ENCODE assay signal across 16 cellular contexts in genomic region chr17:13428611-13429042, GRCh38.
DNase-seq lines count a peak whose midpoint lies in the region; ATAC-seq and TF ChIP-seq lines count a peak whose summit lies in the region.
"Had no signal": no experiment of that assay in that cellular context is flagged by ENCODE, and none has a peak within 500 bp of the region (broad histone marks: within the 10 kb centered on the region; RNA-seq: fewer than 3 reads in every experiment).

No MANE protein-coding gene starts in this region.

- TF ChIP-seq POLR2A in vagina (IDR thresholded peaks at IDR 0.05) = no peak

- H4K20me1 ChIP-seq in hepatocyte (ENCODE audit: insufficient read depth, poor library complexity, severe bottlenecking) = no peaks in the 10 kb centered on the region

- H3K27ac ChIP-seq in ACC112 (ENCODE audit: low read depth, low read length) = peak overlapping the region; percentile 62
- H3K27ac ChIP-seq in hepatocyte = peak overlapping the region; percentile 50
- H3K27ac ChIP-seq in endodermal cell (ENCODE audit: low read depth, low read length) = no peak overlapping the region
- H3K27ac ChIP-seq in vagina = no peak overlapping the region
- H3K27ac ChIP-seq: 22Rv1 had no signal

- no peak overlapping the region for H3K27ac Mint-ChIP-seq in endodermal cell
- H3K27ac Mint-ChIP-seq: CD4-positive, alpha-beta memory T cell had no signal

- H3K4me1 ChIP-seq in ACC112 (ENCODE audit: control insufficient read depth, insufficient read depth, low read length, unreplicated experiment) (peaks cover 18% of the 10 kb centered on the region), hepatocyte (ENCODE audit: insufficient read depth) (peaks cover 14% of the 10 kb centered on the region), endodermal cell (ENCODE audit: control insufficient read depth, insufficient read depth, low read length) (no peaks in the 10 kb centered on the region), vagina (peaks cover 10% of the 10 kb centered on the region)

- H3K79me2 ChIP-seq in ACC112 (ENCODE audit: control insufficient read depth, insufficient read depth, low read length, unreplicated experiment) = no peaks in the 10 kb centered on the region
- H3K79me2 ChIP-seq in hepatocyte = no peaks in the 10 kb centered on the region

- H3K4me3 Mint-ChIP-seq in endodermal cell = no peak overlapping the region
- H3K4me3 Mint-ChIP-seq: CD4-positive, alpha-beta memory T cell had no signal

- 53% methylated on average over 2 of the region's 2 CpGs for WGBS in hepatocyte (ENCODE audit: low lambda C conversion rate, missing lambda C conversion rate)
- 87 to 100% methylated on average over 1 to 2 of the region's 2 CpGs for WGBS in endodermal cell (ENCODE audit: insufficient coverage in 1 of 2, insufficient read length in 1 of 2), 2 experiments

- no peaks in the 10 kb centered on the region for H3K9me2 ChIP-seq in hepatocyte (replicated peaks; ENCODE audit: insufficient read depth)

- no peaks in the 10 kb centered on the region; the same call in 1 of the 2 replicates for H3K36me3 ChIP-seq in ACC112 (ENCODE audit: insufficient read depth, low read length)
- no peaks in the 10 kb centered on the region for H3K36me3 ChIP-seq in hepatocyte (replicated peaks; ENCODE audit: insufficient read depth, low read depth)
- no peaks in the 10 kb centered on the region for H3K36me3 ChIP-seq in endodermal cell (ENCODE audit: control insufficient read depth, insufficient read depth, low read length)
- H3K36me3 ChIP-seq in vagina = no peaks in the 10 kb centered on the region

- H3K27me3 ChIP-seq in ACC112 (ENCODE audit: insufficient read depth, low read length) = no peaks in the 10 kb centered on the region
- no peaks in the 10 kb centered on the region for H3K27me3 ChIP-seq in hepatocyte
- H3K27me3 ChIP-seq in endodermal cell (ENCODE audit: control insufficient read depth, insufficient read depth, low read length, poor library complexity, severe bottlenecking) = no peaks in the 10 kb centered on the region
- no peaks in the 10 kb centered on the region for H3K27me3 ChIP-seq in vagina

- H3K4me1 Mint-ChIP-seq in endodermal cell = no peaks in the 10 kb centered on the region
- H3K4me1 Mint-ChIP-seq: CD4-positive, alpha-beta memory T cell had no signal

- ATAC-seq in SK-N-SH treated with all-trans-retinoic acid at 6 μM for 48 hours (peak; percentile 82), HG03565 (IDR thresholded peaks at IDR 0.05; ENCODE audit: unreplicated experiment) (no peak)
- ATAC-seq: HCT116, Right ventricle myocardium inferior had no signal

- H3K36me3 Mint-ChIP-seq in endodermal cell (ENCODE audit: low read depth) = no peaks in the 10 kb centered on the region
- H3K36me3 Mint-ChIP-seq: CD4-positive, alpha-beta memory T cell had no signal

- H3K4me3 ChIP-seq in ACC112 (ENCODE audit: low read depth, low read length) (no peak overlapping the region), hepatocyte (no peak overlapping the region), endodermal cell (ENCODE audit: low read length) (no peak overlapping the region), vagina (no peak overlapping the region)

- H2AFZ ChIP-seq in ACC112 (ENCODE audit: low read length, unreplicated experiment) (peak overlapping the region; percentile 44), hepatocyte (no peak overlapping the region)

- intact Hi-C loops in vagina (cut with DNase I) = no loop called here

- no peaks in the 10 kb centered on the region for H3K9me3 ChIP-seq in hepatocyte (ENCODE audit: low read depth)
- no peaks in the 10 kb centered on the region for H3K9me3 ChIP-seq in endodermal cell (ENCODE audit: control insufficient read depth, low read length)
- H3K9me3 ChIP-seq in vagina = no peaks in the 10 kb centered on the region

- H3K27me3 Mint-ChIP-seq in endodermal cell (ENCODE audit: insufficient read depth) = no peaks in the 10 kb centered on the region
- H3K27me3 Mint-ChIP-seq: CD4-positive, alpha-beta memory T cell had no signal

- no peak for TF ChIP-seq CTCF in hepatocyte (IDR thresholded peaks at IDR 0.05; ENCODE audit: poor library complexity)
- no peak for TF ChIP-seq CTCF in endodermal cell (conservative IDR thresholded peaks at IDR 0.05)
- no peak for TF ChIP-seq CTCF in vagina (IDR thresholded peaks at IDR 0.05)

- DNase-seq in GM04503 (ENCODE audit: low read depth) = peak; percentile 32
- no peak for DNase-seq in hepatocyte (ENCODE audit: low spot score)
- DNase-seq in endodermal cell = no peak
- DNase-seq in vagina (ENCODE audit: extremely low spot score in 2 of 2) = no peak
- no peak for DNase-seq in Kasumi-1 (lab: John Stamatoyannopoulos, UW)
- DNase-seq: CD4-positive, alpha-beta memory T cell; DND-41; NCI-H1694 treated with DMSO at 0.1 percent for 48 hours; NCI-H446; NCI-H748 treated with DMSO at 0.1 percent for 48 hours had no signal

- H3K4me2 ChIP-seq in hepatocyte = no peak overlapping the region

- H3K9me3 Mint-ChIP-seq in endodermal cell = peaks cover 2% of the 10 kb centered on the region

- H3K9ac ChIP-seq in endodermal cell (ENCODE audit: extremely low read depth, low read length, poor library complexity, severe bottlenecking) = no peak overlapping the region

TF ChIP-seq in SK-N-SH treated with all-trans-retinoic acid at 6 μM for 48 hours, 23 proteins besides CTCF, POLR2A, EP300 and RAD21:
- TF ChIP-seq TOX (CRISPR knock-in tag; IDR thresholded peaks at IDR 0.05; ENCODE audit: borderline replicate concordance) (peak; percentile 95), ZC3H10 (CRISPR knock-in tag; IDR thresholded peaks at IDR 0.05) (peak; percentile 80; the same call in 1 of the 2 replicates), ARNTL (CRISPR knock-in tag; IDR thresholded peaks at IDR 0.05; ENCODE audit: borderline replicate concordance, low read depth) (no peak), CSDC2 (CRISPR knock-in tag; IDR thresholded peaks at IDR 0.05) (no peak), RARB (CRISPR knock-in tag; IDR thresholded peaks at IDR 0.05) (peak; percentile 64; the same call in 1 of the 2 replicates), ZNF8 (CRISPR knock-in tag; IDR thresholded peaks at IDR 0.05) (no peak)
TF ChIP-seq in SK-N-SH treated with all-trans-retinoic acid at 6 μM for 48 hours: peak in this region for 3.

Comparison
In these comparisons a context has a peak if more than half of its experiments do, and no peak if none do; other contexts are left out.
1. H3K27ac ChIP-seq: peak in ACC112 (single experiment) and hepatocyte (single experiment); none in endodermal cell (single experiment) and vagina (single experiment).